Comparison of ENCODE assay signal across 20 cellular contexts in genomic region chr1:12220890-12221289, GRCh38. TPM values are rescaled to one million over a fixed set of nuclear protein-coding genes. Genes with fewer than 3 reads are reported as not detected.
DNase-seq lines count a peak whose midpoint lies in the region; ATAC-seq and TF ChIP-seq lines count a peak whose summit lies in the region.
"Had no signal": no experiment of that assay in that cellular context is flagged by ENCODE, and none has a peak within 500 bp of the region (broad histone marks: within the 10 kb centered on the region; RNA-seq: fewer than 3 reads in every experiment).

No MANE protein-coding gene starts in this region.

- H3K79me1 ChIP-seq in neuronal stem cell (ENCODE audit: low read depth, low read length), result no peaks in the 10 kb centered on the region

- H3K4me1 ChIP-seq in neuronal stem cell (ENCODE audit: control insufficient read depth in 2 of 2, insufficient read depth in 1 of 2, low read depth in 1 of 2, low read length in 2 of 2) (no peaks in the 10 kb centered on the region), spleen (no peaks in the 10 kb centered on the region)
- H3K4me1 ChIP-seq: BLaER1 had no signal

- DNase-seq in natural killer cell treated with Interleukin-12 subunit alpha and Interleukin-12 subunit beta and Interleukin-15 and Interleukin-18, amount 100 ng/mL, for 72 hours (ENCODE audit: low spot score), result peak; percentile 45
- DNase-seq in natural killer cell (no peak), fibroblast of pulmonary artery (ENCODE audit: low read depth) (peak; percentile 8), neuronal stem cell (ENCODE audit: low spot score) (no peak), spleen (peak; percentile 28), NCI-H1417 (lab: John Stamatoyannopoulos, UW) (no peak)
- DNase-seq: 8988T; CD4-positive, alpha-beta memory T cell; DMS153; DMS79; GDM1; GOT3; H7; HFFc6 had no signal

- no CpG with 5 or more reads among the region's 2 CpGs for WGBS in neuronal stem cell (ENCODE audit: extremely low coverage in 2 of 2, insufficient read length in 2 of 2, insufficient replicate concordance in 1 of 2), 2 donors
- 57 to 69% (median 66%) methylated on average over 2 of the region's 2 CpGs for WGBS in spleen, 5 donors

- peaks cover 4% of the 10 kb centered on the region for H3K36me3 Mint-ChIP-seq in natural killer cell treated with Interleukin-12 subunit alpha and Interleukin-12 subunit beta and Interleukin-15 and Interleukin-18, amount 100 ng/mL, for 72 hours
- H3K36me3 Mint-ChIP-seq in natural killer cell, result no peaks in the 10 kb centered on the region
- H3K36me3 Mint-ChIP-seq: CD14-positive monocyte had no signal

- no peak for TF ChIP-seq POLR2A in spleen (IDR thresholded peaks at IDR 0.05)

- H4K8ac ChIP-seq in neuronal stem cell (ENCODE audit: low read depth, low read length), result no peak overlapping the region

- H2BK15ac ChIP-seq in neuronal stem cell (ENCODE audit: low read length), result no peak overlapping the region

- no peaks in the 10 kb centered on the region for H3K36me3 ChIP-seq in neuronal stem cell (replicated peaks in 1 of 2; ENCODE audit: control insufficient read depth in 2 of 2, insufficient read depth in 2 of 2, low read length in 2 of 2)
- no peaks in the 10 kb centered on the region for H3K36me3 ChIP-seq in spleen
- H3K36me3 ChIP-seq: BLaER1 had no signal

- H2BK12ac ChIP-seq in neuronal stem cell (ENCODE audit: low read length), result no peak overlapping the region

- H3K4me3 Mint-ChIP-seq in natural killer cell treated with Interleukin-12 subunit alpha and Interleukin-12 subunit beta and Interleukin-15 and Interleukin-18, amount 100 ng/mL, for 72 hours, result no peak overlapping the region
- no peak overlapping the region for H3K4me3 Mint-ChIP-seq in natural killer cell
- H3K4me3 Mint-ChIP-seq: CD14-positive monocyte; CD4-positive, alpha-beta memory T cell; HFFc6 had no signal

- intact Hi-C loops in natural killer cell (cut with micrococcal nuclease) (no loop called here), spleen (cut with DNase I; ENCODE audit: low total_unique reads) (no loop called here)

- peaks cover 6 to 13% of the 10 kb centered on the region in 2 donors for H3K9me3 ChIP-seq in neuronal stem cell (replicated peaks in 1 of 2; ENCODE audit: control insufficient read depth in 2 of 2, insufficient read depth in 1 of 2, low read depth in 1 of 2, low read length in 2 of 2)
- peaks cover 0 to 18% (median 11%) of the 10 kb centered on the region in 8 donors for H3K9me3 ChIP-seq in spleen

- TF ChIP-seq CTCF in natural killer cell (IDR thresholded peaks at IDR 0.05), result no peak
- TF ChIP-seq CTCF in fibroblast of pulmonary artery (IDR thresholded peaks at IDR 0.05; ENCODE audit: low read length, missing control alignments), result no peak
- no peak for TF ChIP-seq CTCF in spleen (IDR thresholded peaks at IDR 0.05 in 8 of 11, conservative IDR thresholded peaks at IDR 0.05 in 3 of 11)

- H3K27ac Mint-ChIP-seq in natural killer cell treated with Interleukin-12 subunit alpha and Interleukin-12 subunit beta and Interleukin-15 and Interleukin-18, amount 100 ng/mL, for 72 hours, result no peak overlapping the region
- H3K27ac Mint-ChIP-seq in natural killer cell, result no peak overlapping the region
- H3K27ac Mint-ChIP-seq: CD14-positive monocyte, HFFc6 had no signal

- no peak overlapping the region for H3K23ac ChIP-seq in neuronal stem cell (ENCODE audit: low read depth, low read length, poor library complexity)

- no peak overlapping the region for H4K91ac ChIP-seq in neuronal stem cell (ENCODE audit: low read depth, low read length, poor library complexity)

- H3K4me1 Mint-ChIP-seq in natural killer cell treated with Interleukin-12 subunit alpha and Interleukin-12 subunit beta and Interleukin-15 and Interleukin-18, amount 100 ng/mL, for 72 hours (ENCODE audit: low read depth in 2 of 2), result no peaks in the 10 kb centered on the region
- no peaks in the 10 kb centered on the region for H3K4me1 Mint-ChIP-seq in natural killer cell
- H3K4me1 Mint-ChIP-seq: CD14-positive monocyte had no signal

- no peak overlapping the region for H2AFZ ChIP-seq in neuronal stem cell (ENCODE audit: low read length)

- no peak overlapping the region for H2BK120ac ChIP-seq in neuronal stem cell (ENCODE audit: low read depth, low read length)

- H3K18ac ChIP-seq in neuronal stem cell (ENCODE audit: low read length), result no peak overlapping the region

- no peaks in the 10 kb centered on the region for H3K27me3 ChIP-seq in neuronal stem cell (ENCODE audit: control insufficient read depth in 3 of 3, insufficient read depth in 3 of 3, low read depth in 1 of 3, low read length in 3 of 3)
- H3K27me3 ChIP-seq in spleen (replicated peaks in 1 of 7), result no peaks in the 10 kb centered on the region
- H3K27me3 ChIP-seq: BLaER1 had no signal

- H3K14ac ChIP-seq in neuronal stem cell (ENCODE audit: low read length), result no peak overlapping the region

- H3K4me3 ChIP-seq in fibroblast of pulmonary artery (replicated peaks; ENCODE audit: low read depth, low read length) (no peak overlapping the region), neuronal stem cell (ENCODE audit: low read length in 2 of 2) (no peak overlapping the region), spleen (no peak overlapping the region)
- H3K4me3 ChIP-seq: BLaER1 had no signal

- H3K4ac ChIP-seq in neuronal stem cell (ENCODE audit: low read length), result no peak overlapping the region

- no peak for ATAC-seq in natural killer cell treated with Interleukin-12 subunit alpha and Interleukin-12 subunit beta and Interleukin-15 and Interleukin-18, amount 100 ng/mL, for 72 hours
- ATAC-seq in natural killer cell, result no peak
- ATAC-seq in HG02884 (IDR thresholded peaks at IDR 0.05; ENCODE audit: unreplicated experiment), result no peak
- no peak for ATAC-seq in HG03460 (IDR thresholded peaks at IDR 0.05; ENCODE audit: unreplicated experiment)
- ATAC-seq: HCT116 had no signal

- H3K27ac ChIP-seq in neuronal stem cell (replicated peaks; ENCODE audit: low read length) (no peak overlapping the region), spleen (no peak overlapping the region)
- H3K27ac ChIP-seq: BLaER1 had no signal

- peak overlapping the region; percentile 37 for H2AK5ac ChIP-seq in neuronal stem cell (ENCODE audit: low read depth, low read length)

- no peaks in the 10 kb centered on the region for H3K9me3 Mint-ChIP-seq in natural killer cell treated with Interleukin-12 subunit alpha and Interleukin-12 subunit beta and Interleukin-15 and Interleukin-18, amount 100 ng/mL, for 72 hours
- no peaks in the 10 kb centered on the region for H3K9me3 Mint-ChIP-seq in natural killer cell

- H3K9ac ChIP-seq in neuronal stem cell (ENCODE audit: low read depth, low read length, poor library complexity), result no peak overlapping the region
- H3K9ac ChIP-seq: BLaER1 had no signal

- no peaks in the 10 kb centered on the region for H3K27me3 Mint-ChIP-seq in natural killer cell treated with Interleukin-12 subunit alpha and Interleukin-12 subunit beta and Interleukin-15 and Interleukin-18, amount 100 ng/mL, for 72 hours
- no peaks in the 10 kb centered on the region for H3K27me3 Mint-ChIP-seq in natural killer cell (ENCODE audit: low read depth in 2 of 2)
- H3K27me3 Mint-ChIP-seq: CD4-positive, alpha-beta memory T cell had no signal

- H2BK5ac ChIP-seq in neuronal stem cell (ENCODE audit: low read length), result no peak overlapping the region

- no peak overlapping the region for H3K4me2 ChIP-seq in neuronal stem cell (ENCODE audit: insufficient read depth, low read length, poor library complexity, severe bottlenecking)
- H3K4me2 ChIP-seq: BLaER1 had no signal

RNA-seq across cellular contexts. Expression of gene VPS13D, which starts 8.9 kb away (rescaled TPM):
- 10 to 100 TPM; 41.8 to 71.7 TPM for total RNA-seq in natural killer cell treated with Interleukin-12 subunit alpha and Interleukin-12 subunit beta and Interleukin-15 and Interleukin-18, amount 100 ng/mL, for 72 hours
- 10 to 100 TPM; 66.3 to 94.0 (median 81.7) TPM for total RNA-seq in natural killer cell
- 4.5 TPM for polyA plus RNA-seq in neuronal stem cell (2013, experiment 1 of 2)
- polyA plus RNA-seq in neuronal stem cell (2013, experiment 2 of 2), result 4.2 TPM
- total RNA-seq in spleen, result 100 to 1,000 TPM in 1 of 7 donors, 10 to 100 TPM in 6; 70.3 to 108 (median 93.7) TPM
- 10 to 100 TPM; 10.1 to 15.3 (median 10.5) TPM for polyA plus RNA-seq in spleen

RNA-seq across cellular contexts. Expression of gene TNFRSF1B, which starts 54.1 kb away (rescaled TPM):
- total RNA-seq in natural killer cell treated with Interleukin-12 subunit alpha and Interleukin-12 subunit beta and Interleukin-15 and Interleukin-18, amount 100 ng/mL, for 72 hours, result 100 to 1,000 TPM; 452 to 479 TPM
- total RNA-seq in natural killer cell, result 100 to 1,000 TPM; 152 to 173 (median 172) TPM
- 0.73 TPM for polyA plus RNA-seq in neuronal stem cell (2013, experiment 1 of 2)
- polyA plus RNA-seq in neuronal stem cell (2013, experiment 2 of 2), result 0.68 TPM
- 100 to 1,000 TPM; 142 to 233 (median 183) TPM for total RNA-seq in spleen
- polyA plus RNA-seq in spleen, result 10 to 100 TPM; 28.5 to 63.2 (median 36.8) TPM
- total RNA-seq: A673 had no signal

Comparison
In these comparisons a context has a peak if more than half of its experiments do, and no peak if none do; other contexts are left out.
1. DNase-seq: peak in natural killer cell treated with Interleukin-12 subunit alpha and Interleukin-12 subunit beta and Interleukin-15 and Interleukin-18, amount 100 ng/mL, for 72 hours (single experiment), fibroblast of pulmonary artery (single experiment) and spleen (single experiment); none in natural killer cell (single experiment), neuronal stem cell (single experiment) and NCI-H1417 (0 of 3).